In genomic region chr9:87148391-87149237, GRCh38 we compare ENCODE assay signal across 8 cellular contexts.
DNase-seq lines count a peak whose midpoint lies in the region; ATAC-seq and TF ChIP-seq lines count a peak whose summit lies in the region.

No MANE protein-coding gene starts in this region.

- H3K27me3 ChIP-seq in mesenchymal stem cell (ENCODE audit: control insufficient read depth in 1 of 2, insufficient read depth in 1 of 2, low read length in 2 of 2) (no peaks in the 10 kb centered on the region), thymus (ENCODE audit: control insufficient read depth, insufficient read depth) (peaks cover 4% of the 10 kb centered on the region)

- H3K23ac ChIP-seq in mesenchymal stem cell (ENCODE audit: low read length in 2 of 2), result no peak overlapping the region

- CTCF ChIA-PET in RWPE1 (lab: Yijun Ruan, JAX), result interaction anchor here (0.7 kb wide), 1 partner anchor 164 kb away, joined by 3 read pairs; no protein-coding TSS in a partner anchor

- no peak for TF ChIP-seq CTCF in RWPE1 (conservative IDR thresholded peaks at IDR 0.05; ENCODE audit: low read depth)

- peak overlapping the region; percentile 44 for H2BK15ac ChIP-seq in mesenchymal stem cell (ENCODE audit: low read depth, poor library complexity, severe bottlenecking)

- no peak overlapping the region for H2BK120ac ChIP-seq in mesenchymal stem cell (ENCODE audit: low read depth, low read length)

- peak overlapping the region; percentile 14 to 84 for H3K18ac ChIP-seq in mesenchymal stem cell (ENCODE audit: low read depth in 1 of 2, low read length in 2 of 2)

- H2BK5ac ChIP-seq in mesenchymal stem cell (ENCODE audit: low read depth, low read length, poor library complexity, severe bottlenecking), result peak overlapping the region; percentile 5

- peak overlapping the region; percentile 1 for H2AK5ac ChIP-seq in mesenchymal stem cell (ENCODE audit: low read length, severe bottlenecking)

- DNase-seq in GM04504 (ENCODE audit: low read depth) (peak; percentile 47), RWPE1 (ENCODE audit: low spot score) (peak; percentile 59), erythroblast (lab: John Stamatoyannopoulos, UW) (peak; percentile 32 to 38), mesenchymal stem cell (peak; percentile 80), NK-92 (lab: John Stamatoyannopoulos, UW; ENCODE audit: unreplicated experiment) (no peak)
- no peak for DNase-seq in central memory CD4-positive, alpha-beta T cell

- no peak for ATAC-seq in GM18517 (IDR thresholded peaks at IDR 0.05; ENCODE audit: unreplicated experiment)

- H2AFZ ChIP-seq in mesenchymal stem cell (ENCODE audit: low read depth, low read length), result peak overlapping the region; percentile 72

- peak overlapping the region; percentile 66 for H4K8ac ChIP-seq in mesenchymal stem cell (ENCODE audit: low read length)

- peak overlapping the region in 1 of 2 experiments; percentile 79 for H2BK12ac ChIP-seq in mesenchymal stem cell (ENCODE audit: low read length in 2 of 2)

- TF ChIP-seq POLR2A in erythroblast (IDR thresholded peaks at IDR 0.05; ENCODE audit: low read length), result no peak

- H3K14ac ChIP-seq in mesenchymal stem cell (ENCODE audit: low read length in 2 of 2), result no peak overlapping the region

- H3K4me1 ChIP-seq in mesenchymal stem cell (ENCODE audit: control insufficient read depth, insufficient read depth, low read depth, low read length) (peaks cover 6% of the 10 kb centered on the region), thymus (ENCODE audit: control insufficient read depth, insufficient read depth, low read length) (no peaks in the 10 kb centered on the region)

- no peaks in the 10 kb centered on the region for H3K79me1 ChIP-seq in mesenchymal stem cell (replicated peaks; ENCODE audit: low read length, poor library complexity, severe bottlenecking)

- H4K91ac ChIP-seq in mesenchymal stem cell (ENCODE audit: low read length), result peak overlapping the region; percentile 65

- H3K9me3 ChIP-seq in mesenchymal stem cell (ENCODE audit: control insufficient read depth, low read length), result peaks cover 4% of the 10 kb centered on the region
- H3K9me3 ChIP-seq in thymus (ENCODE audit: control insufficient read depth), result no peaks in the 10 kb centered on the region

- peak overlapping the region; percentile 22 to 64 for H3K4ac ChIP-seq in mesenchymal stem cell (ENCODE audit: low read depth in 1 of 2, low read length in 2 of 2)

- POLR2A ChIA-PET in RWPE1 (lab: Yijun Ruan, JAX; ENCODE audit: low non-redundant PET), result no interaction called here

- H3K9ac ChIP-seq in mesenchymal stem cell (ENCODE audit: low read length), result peak overlapping the region; percentile 93

- no peaks in the 10 kb centered on the region for H3K36me3 ChIP-seq in mesenchymal stem cell (ENCODE audit: control insufficient read depth in 1 of 2, insufficient read depth in 2 of 2, low read depth in 1 of 2, low read length in 2 of 2)
- H3K36me3 ChIP-seq in thymus (ENCODE audit: control insufficient read depth, insufficient read depth), result no peaks in the 10 kb centered on the region

- H3K4me2 ChIP-seq in mesenchymal stem cell (ENCODE audit: low read length, poor library complexity, severe bottlenecking), result peak overlapping the region; percentile 12

- peak overlapping the region; percentile 36 to 55 for H3K4me3 ChIP-seq in mesenchymal stem cell (ENCODE audit: insufficient read depth in 1 of 2, low read depth in 1 of 2, low read length in 2 of 2)
- H3K4me3 ChIP-seq in thymus (ENCODE audit: low read length), result no peak overlapping the region

- 28% methylated on average over 50 of the region's 51 CpGs for WGBS in mesenchymal stem cell
- 20% methylated on average over 51 of the region's 51 CpGs for WGBS in thymus

- peak overlapping the region; percentile 56 for H3K27ac ChIP-seq in RWPE1
- H3K27ac ChIP-seq in mesenchymal stem cell (ENCODE audit: low read length, poor library complexity, severe bottlenecking), result peak overlapping the region; percentile 54
- peak overlapping the region; percentile 40 for H3K27ac ChIP-seq in thymus (ENCODE audit: low read depth)

Comparison
In these comparisons a context has a peak if more than half of its experiments do, and no peak if none do; other contexts are left out.
1. DNase-seq: peak in GM04504 (single experiment), RWPE1 (single experiment), erythroblast (2 of 2) and mesenchymal stem cell (single experiment); none in central memory CD4-positive, alpha-beta T cell (single experiment) and NK-92 (single experiment).
2. Peak in every context shown above with its lines, with median percentiles within 50 percentile points of each other: H3K27ac ChIP-seq.